ENCODE assay signal across 8 cellular contexts in genomic region chr3:86989611-86990010, GRCh38. TPM values are rescaled to one million over a fixed set of nuclear protein-coding genes. Genes with fewer than 3 reads are reported as not detected.
DNase-seq lines count a peak whose midpoint lies in the region; TF ChIP-seq lines count a peak whose summit lies in the region.
"Had no signal": no experiment of that assay in that cellular context is flagged by ENCODE, and none has a peak within 500 bp of the region (broad histone marks: within the 10 kb centered on the region; RNA-seq: fewer than 3 reads in every experiment).

No MANE protein-coding gene starts in this region.

- peaks cover 46% of the 10 kb centered on the region for H3K4me1 Mint-ChIP-seq in mesothelial cell of epicardium

- H3K9ac ChIP-seq in HUES48 (ENCODE audit: low read depth, low read length) = no peak overlapping the region

- peak overlapping the region; percentile 51 for H3K27ac Mint-ChIP-seq in mesothelial cell of epicardium

- H3K36me3 Mint-ChIP-seq in mesothelial cell of epicardium = no peaks in the 10 kb centered on the region

- peaks cover 19% of the 10 kb centered on the region for H3K27me3 ChIP-seq in HUES48 (ENCODE audit: control insufficient read depth, insufficient read depth, low read length)
- no peaks in the 10 kb centered on the region for H3K27me3 ChIP-seq in tibial nerve

- peak overlapping the region; percentile 68 for H3K4me3 Mint-ChIP-seq in mesothelial cell of epicardium

- WGBS in tibial nerve, 2 donors = 17 to 24% methylated on average over 7 of the region's 7 CpGs

- H3K9me3 ChIP-seq in HUES48 (ENCODE audit: control insufficient read depth, insufficient read depth, low read length) = no peaks in the 10 kb centered on the region
- no peaks in the 10 kb centered on the region for H3K9me3 ChIP-seq in tibial nerve

- H3K9me3 Mint-ChIP-seq in mesothelial cell of epicardium = no peaks in the 10 kb centered on the region

- DNase-seq in coronary artery (ENCODE audit: low spot score) = no peak
- DNase-seq in mesothelial cell of epicardium (ENCODE audit: low spot score in 2 of 2, unreplicated experiment in 2 of 2) = no peak
- DNase-seq in tibial nerve (ENCODE audit: low spot score in 2 of 2) = no peak
- no peak for DNase-seq in medulla oblongata (ENCODE audit: extremely low spot score)
- no peak for DNase-seq in NCI-H2196 treated with DMSO at 0.1 percent for 48 hours (lab: John Stamatoyannopoulos, UW; ENCODE audit: unreplicated experiment)
- DNase-seq in cerebellar cortex (ENCODE audit: low spot score) = no peak
- DNase-seq: hippocampal formation had no signal

- TF ChIP-seq CTCF in coronary artery (IDR thresholded peaks at IDR 0.05) (no peak), mesothelial cell of epicardium (IDR thresholded peaks at IDR 0.05; ENCODE audit: unreplicated experiment) (no peak), tibial nerve (IDR thresholded peaks at IDR 0.05) (no peak)

- peak in 1 of 2 donors; percentile 16 for TF ChIP-seq EP300 in tibial nerve (IDR thresholded peaks at IDR 0.05)

- H3K27ac ChIP-seq in HUES48 (ENCODE audit: low read depth, low read length) (no peak overlapping the region), coronary artery (peak overlapping the region; percentile 94 to 96), tibial nerve (peak overlapping the region; percentile 90 to 98 (median 95))

- H3K4me1 ChIP-seq in HUES48 (ENCODE audit: control insufficient read depth, insufficient read depth, low read length) (peaks cover 14% of the 10 kb centered on the region), tibial nerve (peaks cover 0 to 39% (median 3%) of the 10 kb centered on the region in 4 donors)

- peaks cover 15% of the 10 kb centered on the region for H3K27me3 Mint-ChIP-seq in mesothelial cell of epicardium (ENCODE audit: low read depth)

- H3K36me3 ChIP-seq in HUES48 (ENCODE audit: control insufficient read depth, insufficient read depth, low read length) (no peaks in the 10 kb centered on the region), tibial nerve (no peaks in the 10 kb centered on the region)

- H3K4me3 ChIP-seq in HUES48 (ENCODE audit: low read depth, low read length) (peak overlapping the region; percentile 62), coronary artery (peak overlapping the region; percentile 97), tibial nerve (peak overlapping the region; percentile 60 to 81 (median 70))

- no peak for TF ChIP-seq POLR2A in tibial nerve (IDR thresholded peaks at IDR 0.05)

RNA-seq across cellular contexts. Expression of gene VGLL3, which starts 1.3 kb away (rescaled TPM):
- total RNA-seq in mesothelial cell of epicardium (11.9 to 13.5 TPM (median 13.4 TPM) in 3 replicates), tibial nerve (10 to 100 TPM; 54.3 to 81.5 (median 61.2) TPM)
